ENCODE assay signal across 25 cellular contexts in genomic region chr11:32343325-32344008, GRCh38.
DNase-seq lines count a peak whose midpoint lies in the region; ATAC-seq, FAIRE-seq and TF ChIP-seq lines count a peak whose summit lies in the region.
"Had no signal": no experiment of that assay in that cellular context is flagged by ENCODE, and none has a peak within 500 bp of the region (broad histone marks: within the 10 kb centered on the region; RNA-seq: fewer than 3 reads in every experiment).

No MANE protein-coding gene starts in this region.

- no peaks in the 10 kb centered on the region for H3F3A ChIP-seq in MM.1S (ENCODE audit: insufficient read depth, low read length)

- no peak for TF ChIP-seq POLR2A in H54 (IDR thresholded peaks at IDR 0.05; ENCODE audit: low read depth, low read length)

- H3K27me3 ChIP-seq in DND-41 (ENCODE audit: insufficient read depth, low read length, poor library complexity), result no peaks in the 10 kb centered on the region
- H3K27me3 ChIP-seq in MM.1S (replicated peaks; ENCODE audit: insufficient read depth, low read length), result no peaks in the 10 kb centered on the region
- H3K27me3 ChIP-seq: pancreas had no signal

- peak; percentile 9 for FAIRE-seq in GM18507 (lab: Jason Lieb, UNC)
- no peak for FAIRE-seq in H54 (lab: Jason Lieb, UNC)
- FAIRE-seq: astrocyte, G401.6, GM12891, HepG2, pancreas had no signal

- no peak overlapping the region for H3K4me3 ChIP-seq in DND-41 (ENCODE audit: low read depth in 1 of 2, low read length in 2 of 2)
- no peak overlapping the region for H3K4me3 ChIP-seq in MM.1S (ENCODE audit: low read length)
- H3K4me3 ChIP-seq in coronary artery, result no peak overlapping the region
- H3K4me3 ChIP-seq: pancreas, thoracic aorta had no signal

- no peaks in the 10 kb centered on the region for H3K36me3 Mint-ChIP-seq in glutamatergic neuron (ENCODE audit: unreplicated experiment)
- H3K36me3 Mint-ChIP-seq: natural killer cell; stimulated activated memory B cell treated with anti-CD40 and anti-IgM and Interleukin-4, amounts not matched to agents 10 μg/mL and 1 μg/mL and 100 μg/mL, for 72 hours had no signal

- no peaks in the 10 kb centered on the region for H3K9me3 Mint-ChIP-seq in glutamatergic neuron (ENCODE audit: unreplicated experiment)
- H3K9me3 Mint-ChIP-seq: CD4-positive, alpha-beta T cell; natural killer cell; stimulated activated memory B cell treated with anti-CD40 and anti-IgM and Interleukin-4, amounts not matched to agents 10 μg/mL and 1 μg/mL and 100 μg/mL, for 72 hours had no signal

- H3K4me2 ChIP-seq in DND-41 (ENCODE audit: insufficient read depth, low read length) (peak overlapping the region; percentile 2; the same call in 1 of the 2 replicates), MM.1S (ENCODE audit: low read depth, low read length) (no peak overlapping the region)

- ATAC-seq in DND-41 (ENCODE audit: insufficient read depth, low read depth), result peak; percentile 99
- ATAC-seq: HepG2; natural killer cell; pancreas; sciatic nerve; stimulated activated memory B cell treated with anti-CD40 and anti-IgM and Interleukin-4, amounts not matched to agents 10 μg/mL and 1 μg/mL and 100 μg/mL, for 72 hours had no signal

- H3K36me3 ChIP-seq in DND-41 (ENCODE audit: insufficient read depth, low read length) (no peaks in the 10 kb centered on the region), MM.1S (replicated peaks; ENCODE audit: insufficient read depth, low read length) (no peaks in the 10 kb centered on the region)
- H3K36me3 ChIP-seq: pancreas, thoracic aorta had no signal

- H3K27ac Mint-ChIP-seq in glutamatergic neuron (ENCODE audit: unreplicated experiment), result no peak overlapping the region
- H3K27ac Mint-ChIP-seq: CD4-positive, alpha-beta T cell; natural killer cell; stimulated activated memory B cell treated with anti-CD40 and anti-IgM and Interleukin-4, amounts not matched to agents 10 μg/mL and 1 μg/mL and 100 μg/mL, for 72 hours had no signal

- H3K27me3 Mint-ChIP-seq in glutamatergic neuron (ENCODE audit: unreplicated experiment), result peaks cover 2% of the 10 kb centered on the region

- H3K9me2 ChIP-seq in MM.1S (replicated peaks; ENCODE audit: insufficient read depth, low read length), result no peaks in the 10 kb centered on the region

- H3K4me1 ChIP-seq in DND-41 (ENCODE audit: insufficient read depth, low read length) (peaks cover 22% of the 10 kb centered on the region), MM.1S (ENCODE audit: low read length) (peaks cover 6% of the 10 kb centered on the region)
- H3K4me1 ChIP-seq: pancreas had no signal

- H3K9ac ChIP-seq in DND-41 (ENCODE audit: low read depth, low read length), result no peak overlapping the region
- H3K9ac ChIP-seq in MM.1S (ENCODE audit: low read length), result no peak overlapping the region

- no peaks in the 10 kb centered on the region for H4K20me1 ChIP-seq in DND-41 (ENCODE audit: insufficient read depth, low read length)
- no peaks in the 10 kb centered on the region for H4K20me1 ChIP-seq in MM.1S (ENCODE audit: insufficient read depth, low read length)

- H3K79me2 ChIP-seq in DND-41 (ENCODE audit: insufficient read depth, low read length) (no peaks in the 10 kb centered on the region), MM.1S (ENCODE audit: low read length) (no peaks in the 10 kb centered on the region)

- TF ChIP-seq CTCF in DND-41 (IDR thresholded peaks at IDR 0.05; ENCODE audit: borderline replicate concordance, extremely low read depth, low read length, poor library complexity, severe bottlenecking), result no peak
- TF ChIP-seq CTCF in MM.1S (IDR thresholded peaks at IDR 0.05; ENCODE audit: low read length), result no peak
- no peak for TF ChIP-seq CTCF in glutamatergic neuron (IDR thresholded peaks at IDR 0.05; ENCODE audit: partially characterized antibody, unreplicated experiment)
- TF ChIP-seq CTCF in coronary artery (IDR thresholded peaks at IDR 0.05), result no peak

- no peak overlapping the region for H3K4me3 Mint-ChIP-seq in glutamatergic neuron (ENCODE audit: unreplicated experiment)
- H3K4me3 Mint-ChIP-seq: CD4-positive, alpha-beta T cell; natural killer cell; stimulated activated memory B cell treated with anti-CD40 and anti-IgM and Interleukin-4, amounts not matched to agents 10 μg/mL and 1 μg/mL and 100 μg/mL, for 72 hours had no signal

- H3K27ac ChIP-seq in DND-41 (ENCODE audit: low read length) (peak overlapping the region; percentile 21; the same call in 1 of the 2 replicates), MM.1S (ENCODE audit: low read length) (no peak overlapping the region), coronary artery (no peak overlapping the region)
- H3K27ac ChIP-seq: pancreas, thoracic aorta had no signal

- H2AFZ ChIP-seq in DND-41 (ENCODE audit: low read depth, low read length) (no peak overlapping the region), MM.1S (ENCODE audit: low read length) (no peak overlapping the region)

- no peak for DNase-seq in DND-41
- DNase-seq in GM18507 (ENCODE audit: extremely low spot score, insufficient read length, low read depth), result no peak
- DNase-seq in MM.1S, result peak; percentile 45
- DNase-seq in central memory CD4-positive, alpha-beta T cell, result peak; percentile 8
- no peak for DNase-seq in glutamatergic neuron
- no peak for DNase-seq in coronary artery (ENCODE audit: low spot score)
- no peak for DNase-seq in H54 (ENCODE audit: insufficient read length, low spot score)
- DNase-seq: activated naive CD4-positive, alpha-beta T cell; CD4-positive, alpha-beta T cell; cerebellar nuclear complex; effector memory CD4-positive, alpha-beta T cell; HCEC 1CT; mesenchymal stem cell; natural killer cell; NCI-H1048; NCI-H2029; NCI-H226; pancreas had no signal

- no peaks in the 10 kb centered on the region for H3K9me3 ChIP-seq in DND-41 (ENCODE audit: insufficient read depth, low read length, severe bottlenecking)
- no peaks in the 10 kb centered on the region for H3K9me3 ChIP-seq in MM.1S (replicated peaks; ENCODE audit: insufficient read depth, low read length)
- H3K9me3 ChIP-seq: pancreas, thoracic aorta had no signal

- H3K4me1 Mint-ChIP-seq in glutamatergic neuron (ENCODE audit: low read depth, unreplicated experiment), result no peaks in the 10 kb centered on the region
- H3K4me1 Mint-ChIP-seq: stimulated activated memory B cell treated with anti-CD40 and anti-IgM and Interleukin-4, amounts not matched to agents 10 μg/mL and 1 μg/mL and 100 μg/mL, for 72 hours had no signal

Comparison
In these comparisons a context has a peak if more than half of its experiments do, and no peak if none do; other contexts are left out.
1. DNase-seq: peak in MM.1S (single experiment) and central memory CD4-positive, alpha-beta T cell (single experiment); none in DND-41 (single experiment), GM18507 (single experiment), glutamatergic neuron (single experiment), coronary artery (single experiment) and H54 (single experiment).